In the genomic region with DNA sequence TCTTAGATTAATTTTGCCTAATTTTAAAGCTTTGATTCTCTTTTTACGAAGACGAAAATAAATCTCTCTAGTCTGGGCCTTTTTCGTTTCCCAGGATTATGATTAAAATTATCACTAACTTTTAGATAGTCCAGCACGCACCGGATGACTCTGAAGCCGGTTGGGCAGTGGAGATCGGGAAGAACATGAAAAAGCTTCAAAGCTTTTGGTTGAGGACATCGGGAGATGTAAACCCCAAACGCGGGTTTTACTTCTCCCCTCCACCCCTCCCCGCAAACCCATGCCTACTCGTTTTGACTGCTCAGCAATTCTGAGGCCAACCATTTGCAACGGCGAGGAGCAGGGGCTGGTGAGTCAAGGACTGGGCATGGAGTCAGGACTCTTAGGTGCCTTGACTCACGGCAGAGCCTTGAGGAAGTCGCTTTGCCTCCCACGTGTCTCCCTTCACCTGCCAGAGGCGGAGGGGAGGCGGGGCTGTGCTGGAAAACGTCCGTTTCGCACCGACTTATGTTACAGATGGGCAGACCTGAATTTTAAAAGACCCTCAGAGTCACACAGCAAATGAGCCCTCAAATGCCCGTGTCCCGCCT, we compare ENCODE assay signal across 8 cellular contexts. TPM values are rescaled to one million over a fixed set of nuclear protein-coding genes. Genes with fewer than 3 reads are reported as not detected.
A peak's percentile ranks its signal among the peaks of the same experiment; 100 is the strongest.
DNase-seq lines count a peak whose midpoint lies in the region; ATAC-seq and TF ChIP-seq lines count a peak whose summit lies in the region.

No MANE protein-coding gene starts in this region.

- H3K27me3 Mint-ChIP-seq in endodermal cell (ENCODE audit: insufficient read depth) (peaks cover 38% of the 10 kb centered on the region), mesothelial cell of epicardium (ENCODE audit: low read depth) (no peaks in the 10 kb centered on the region)

- ATAC-seq in GM18868 (IDR thresholded peaks at IDR 0.05; ENCODE audit: unreplicated experiment), result no peak

- peak overlapping the region; percentile 62 for H3K9ac ChIP-seq in endodermal cell (ENCODE audit: extremely low read depth, low read length, poor library complexity, severe bottlenecking)

- peak; percentile 77 for DNase-seq in BJ (ENCODE audit: low read depth)
- DNase-seq in H4 (ENCODE audit: low spot score), result peak; percentile 91
- DNase-seq in NCI-H345 treated with DMSO at 0.1 percent for 48 hours (lab: John Stamatoyannopoulos, UW; ENCODE audit: unreplicated experiment), result peak; percentile 16
- DNase-seq in activated CD8-positive, alpha-beta memory T cell treated with anti-CD3 and anti-CD28 coated beads for 48 hours (ENCODE audit: low read depth in 2 of 3, low spot score in 2 of 3), result peak; percentile 23 to 44 (median 24)
- peak; percentile 95 for DNase-seq in endodermal cell
- peak; percentile 30 to 59 for DNase-seq in mesothelial cell of epicardium (ENCODE audit: low spot score in 2 of 2, unreplicated experiment in 2 of 2)
- peak; percentile 33 to 60 for DNase-seq in stimulated activated CD8-positive, alpha-beta memory T cell treated with anti-CD3 and anti-CD28 coated beads, Interleukin-15, amount 100 ng/mL, for 4 hours (ENCODE audit: low read depth in 2 of 2)

- H3K9me3 ChIP-seq in endodermal cell (ENCODE audit: control insufficient read depth, low read length), result peaks cover 11% of the 10 kb centered on the region

- no peaks in the 10 kb centered on the region for H3K27me3 ChIP-seq in BJ (ENCODE audit: control insufficient read depth, insufficient read depth, low read length)
- H3K27me3 ChIP-seq in endodermal cell (ENCODE audit: control insufficient read depth, insufficient read depth, low read length, poor library complexity, severe bottlenecking), result peaks cover 8% of the 10 kb centered on the region

- H3K36me3 ChIP-seq in BJ (ENCODE audit: control insufficient read depth, insufficient read depth, low read length) (no peaks in the 10 kb centered on the region), endodermal cell (ENCODE audit: control insufficient read depth, insufficient read depth, low read length) (peaks cover 10% of the 10 kb centered on the region)

- peak overlapping the region; percentile 71 for H3K4me3 Mint-ChIP-seq in endodermal cell
- peak overlapping the region; percentile 86 for H3K4me3 Mint-ChIP-seq in mesothelial cell of epicardium

- CTCF ChIA-PET in BJ (lab: Yijun Ruan, JAX), result interaction anchor here (1.0 to 1.3 kb wide), 3 partner anchors 10 to 30 kb away, joined by 3 read pairs; no protein-coding TSS in a partner anchor

- WGBS in endodermal cell (ENCODE audit: insufficient coverage in 1 of 2, insufficient read length in 1 of 2), 2 experiments, result 6 to 8% methylated on average over 14 to 25 of the region's 25 CpGs

- H3K27ac Mint-ChIP-seq in endodermal cell, result peak overlapping the region; percentile 93
- H3K27ac Mint-ChIP-seq in mesothelial cell of epicardium, result peak overlapping the region; percentile 52

- H3K4me3 ChIP-seq in BJ (ENCODE audit: low read depth, low read length), result peak overlapping the region; percentile 95
- peak overlapping the region; percentile 88 for H3K4me3 ChIP-seq in endodermal cell (ENCODE audit: low read length)

- H3K4me1 ChIP-seq in endodermal cell (ENCODE audit: control insufficient read depth, insufficient read depth, low read length), result peaks cover 5% of the 10 kb centered on the region

- no peaks in the 10 kb centered on the region for H3K9me3 Mint-ChIP-seq in endodermal cell
- no peaks in the 10 kb centered on the region for H3K9me3 Mint-ChIP-seq in mesothelial cell of epicardium

- TF ChIP-seq CTCF in BJ (IDR thresholded peaks at IDR 0.05; ENCODE audit: insufficient read depth, low read depth, low read length), result no peak
- TF ChIP-seq CTCF in endodermal cell (conservative IDR thresholded peaks at IDR 0.05), result no peak
- TF ChIP-seq CTCF in mesothelial cell of epicardium (IDR thresholded peaks at IDR 0.05; ENCODE audit: unreplicated experiment), result no peak

- POLR2A ChIA-PET in BJ (lab: Charles Lee), result no interaction called here

- H3K27ac ChIP-seq in endodermal cell (ENCODE audit: low read depth, low read length), result no peak overlapping the region

- H3K36me3 Mint-ChIP-seq in endodermal cell (ENCODE audit: low read depth), result no peaks in the 10 kb centered on the region
- no peaks in the 10 kb centered on the region for H3K36me3 Mint-ChIP-seq in mesothelial cell of epicardium

- peaks cover 19% of the 10 kb centered on the region for H3K4me1 Mint-ChIP-seq in endodermal cell
- peaks cover 54% of the 10 kb centered on the region for H3K4me1 Mint-ChIP-seq in mesothelial cell of epicardium

RNA-seq across cellular contexts. Expression of a gene that starts 1.0 kb away (rescaled TPM):
- polyA plus RNA-seq in BJ (2011; rRNA removed), result 123 and 152 TPM in 2 replicates
- 54.4 and 94.0 TPM in 2 replicates for polyA minus RNA-seq in BJ (2011; rRNA and poly(A)+ RNA removed)
- total RNA-seq in H4 (2014; rRNA removed; shearing (Covaris generic)), result 49.2 and 50.8 TPM in 2 replicates
- total RNA-seq in endodermal cell, result 10 to 100 TPM; 17.0 to 22.8 TPM
- polyA plus RNA-seq in endodermal cell (2013, experiment 1 of 2), result 20.9 TPM
- polyA plus RNA-seq in endodermal cell (2013, experiment 2 of 2), result 22.2 TPM
- 13.4 to 14.8 TPM (median 14.4 TPM) in 3 replicates for total RNA-seq in mesothelial cell of epicardium

Comparison
In these comparisons a context has a peak if more than half of its experiments do, and no peak if none do; other contexts are left out.
1. DNase-seq: peak in every context shown above with its lines; median percentile 95 in endodermal cell; 91 in H4; 77 in BJ; 46 in stimulated activated CD8-positive, alpha-beta memory T cell treated with anti-CD3 and anti-CD28 coated beads, Interleukin-15, amount 100 ng/mL, for 4 hours; 44 in mesothelial cell of epicardium; 24 in activated CD8-positive, alpha-beta memory T cell treated with anti-CD3 and anti-CD28 coated beads for 48 hours; 16 in NCI-H345 treated with DMSO at 0.1 percent for 48 hours.